ENCODE assay signal across 10 cellular contexts in the genomic region with DNA sequence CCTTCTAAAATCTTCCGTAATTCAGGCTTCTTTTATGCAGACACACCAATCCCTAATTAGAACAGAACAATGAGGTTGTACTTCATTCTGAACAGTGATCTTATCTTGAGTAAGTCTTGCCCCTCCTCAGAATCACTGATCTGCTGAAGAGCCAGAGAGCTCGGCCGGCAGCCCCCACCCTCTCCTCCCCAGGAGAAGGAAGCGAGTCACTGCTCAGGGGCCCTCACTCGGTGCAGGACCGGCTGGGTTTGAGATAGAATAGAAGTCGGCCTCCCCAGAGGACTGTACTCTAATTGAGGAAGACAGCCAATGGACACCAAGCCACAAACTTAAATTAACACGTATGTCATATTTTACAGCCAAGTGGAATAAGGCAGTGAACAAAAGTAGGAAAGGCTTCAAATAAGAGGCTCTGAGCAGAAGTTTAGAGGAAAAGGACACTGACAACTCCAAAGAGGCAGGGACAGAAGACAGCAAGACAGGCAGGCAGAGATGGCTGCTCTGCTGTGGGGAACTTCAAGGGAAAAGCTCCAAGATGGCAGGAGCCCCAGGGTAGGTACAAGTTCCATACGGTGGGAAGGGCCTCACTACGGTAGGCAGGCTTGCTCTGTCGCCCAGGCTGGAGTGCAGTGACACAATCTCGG. TPM values are rescaled to one million over a fixed set of nuclear protein-coding genes. Genes with fewer than 3 reads are reported as not detected.
DNase-seq lines count a peak whose midpoint lies in the region; ATAC-seq and TF ChIP-seq lines count a peak whose summit lies in the region.
"Had no signal": no experiment of that assay in that cellular context is flagged by ENCODE, and none has a peak within 500 bp of the region (broad histone marks: within the 10 kb centered on the region; RNA-seq: fewer than 3 reads in every experiment).

No MANE protein-coding gene starts in this region.

- TF ChIP-seq EP300 in upper lobe of left lung (IDR thresholded peaks at IDR 0.05) = no peak

- intact Hi-C loops in right cardiac atrium (cut with DNase I) = no loop called here

- no peak for TF ChIP-seq POLR2A in upper lobe of left lung (IDR thresholded peaks at IDR 0.05)

- ATAC-seq in right cardiac atrium = peak; percentile 47 to 78
- peak in 1 of 2 donors; percentile 56 for ATAC-seq in upper lobe of left lung (ENCODE audit: low FRiP score in 2 of 2)
- ATAC-seq in activated CD8-positive, alpha-beta memory T cell treated with anti-CD3 and anti-CD28 coated beads, Interleukin-2, amount 10 ng/mL, durations not matched to agents 7 days and 5 days = no peak
- ATAC-seq in GM21529 (IDR thresholded peaks at IDR 0.05; ENCODE audit: unreplicated experiment) = no peak
- no peak for ATAC-seq in HG03097 (IDR thresholded peaks at IDR 0.05; ENCODE audit: low FRiP score, unreplicated experiment)

- H3K4me1 ChIP-seq in right cardiac atrium (ENCODE audit: control insufficient read depth, insufficient read depth, low read length) (peaks cover 34% of the 10 kb centered on the region), upper lobe of left lung (peaks cover 60 to 94% (median 79%) of the 10 kb centered on the region in 4 donors)

- no peaks in the 10 kb centered on the region for H3K36me3 ChIP-seq in upper lobe of left lung

- WGBS in right cardiac atrium = 29% methylated on average over 12 of the region's 12 CpGs
- WGBS in upper lobe of left lung, 2 donors = 42 to 45% methylated on average over 12 of the region's 12 CpGs

- no peak for TF ChIP-seq CTCF in upper lobe of left lung (IDR thresholded peaks at IDR 0.05)

- peaks cover 29% of the 10 kb centered on the region for H3K4me1 Mint-ChIP-seq in activated CD8-positive, alpha-beta memory T cell treated with anti-CD3 and anti-CD28 coated beads, Interleukin-2, amount 10 ng/mL, durations not matched to agents 7 days and 5 days

- CTCF ChIA-PET in activated CD8-positive, alpha-beta memory T cell treated with anti-CD3 and anti-CD28 coated beads, Interleukin-2, amount 10 ng/mL, durations not matched to agents 7 days and 5 days (lab: Charles Lee) = interaction anchor here (0.6 to 0.8 kb wide), 3 partner anchors 16 to 248 kb away, joined by 3 read pairs; no protein-coding TSS in a partner anchor

- H3K27ac ChIP-seq in right cardiac atrium (ENCODE audit: low read length) = no peak overlapping the region
- H3K27ac ChIP-seq in upper lobe of left lung = peak overlapping the region; percentile 12 to 65 (median 46)

- DNase-seq in stimulated activated CD4-positive, alpha-beta T cell treated with anti-CD3 and anti-CD28 coated beads, Interleukin-1b, Interleukin-23, amount 100 ng/mL, for 48 hours = peak; percentile 18
- DNase-seq in stimulated activated CD4-positive, alpha-beta T cell treated with anti-CD3 and anti-CD28 coated beads, Interleukin-4, amount 100 ng/mL, for 24 hours = no peak
- DNase-seq in SKM-1 treated with dmso at 0.1 percent for 144 hours (lab: John Stamatoyannopoulos, UW; ENCODE audit: unreplicated experiment) (peak; percentile 64), right cardiac atrium (peak in 2 of 3 donors; percentile 70 to 71), upper lobe of left lung (peak in 1 of 2 donors; percentile 49)
- no peak for DNase-seq in activated CD8-positive, alpha-beta memory T cell treated with anti-CD3 and anti-CD28 coated beads, Interleukin-2, amount 10 ng/mL, durations not matched to agents 7 days and 5 days
- DNase-seq: NK-92 treated with Interleukin-12 subunit alpha and Interleukin-12 subunit beta, amount 100 ng/mL, for 24 hours had no signal

- H3K27me3 ChIP-seq in right cardiac atrium (ENCODE audit: control insufficient read depth, insufficient read depth) (no peaks in the 10 kb centered on the region), upper lobe of left lung (no peaks in the 10 kb centered on the region)

- peaks cover 7% of the 10 kb centered on the region for H3K36me3 Mint-ChIP-seq in activated CD8-positive, alpha-beta memory T cell treated with anti-CD3 and anti-CD28 coated beads, Interleukin-2, amount 10 ng/mL, durations not matched to agents 7 days and 5 days

- H3K27ac Mint-ChIP-seq in activated CD8-positive, alpha-beta memory T cell treated with anti-CD3 and anti-CD28 coated beads, Interleukin-2, amount 10 ng/mL, durations not matched to agents 7 days and 5 days = no peak overlapping the region
- H3K27ac Mint-ChIP-seq: activated T-helper 2 cell treated with anti-CD3 and anti-CD28 coated beads, Interferon-gamma antibody, Interleukin-2, Interleukin-4, amounts not matched to agents 10 μg/mL and 5 μg/mL and 100 μg/mL, durations not matched to agents 14 hours and 24 hours and 36 hours had no signal

- no peaks in the 10 kb centered on the region for H3K9me3 Mint-ChIP-seq in activated CD8-positive, alpha-beta memory T cell treated with anti-CD3 and anti-CD28 coated beads, Interleukin-2, amount 10 ng/mL, durations not matched to agents 7 days and 5 days (ENCODE audit: low read depth)
- H3K9me3 Mint-ChIP-seq: activated T-helper 2 cell treated with anti-CD3 and anti-CD28 coated beads, Interferon-gamma antibody, Interleukin-2, Interleukin-4, amounts not matched to agents 10 μg/mL and 5 μg/mL and 100 μg/mL, durations not matched to agents 14 hours and 24 hours and 36 hours had no signal

- H3K9me3 ChIP-seq in right cardiac atrium (ENCODE audit: control insufficient read depth, low read length) = no peaks in the 10 kb centered on the region
- H3K9me3 ChIP-seq in upper lobe of left lung = no peaks in the 10 kb centered on the region

- H3K4me3 ChIP-seq in right cardiac atrium (ENCODE audit: low read length) = no peak overlapping the region
- no peak overlapping the region for H3K4me3 ChIP-seq in upper lobe of left lung

- no peak overlapping the region for H3K4me3 Mint-ChIP-seq in activated CD8-positive, alpha-beta memory T cell treated with anti-CD3 and anti-CD28 coated beads, Interleukin-2, amount 10 ng/mL, durations not matched to agents 7 days and 5 days

- H3K27me3 Mint-ChIP-seq in activated CD8-positive, alpha-beta memory T cell treated with anti-CD3 and anti-CD28 coated beads, Interleukin-2, amount 10 ng/mL, durations not matched to agents 7 days and 5 days = no peaks in the 10 kb centered on the region

RNA-seq across cellular contexts. Expression of gene CREBBP, which starts 18.6 kb away (rescaled TPM):
- total RNA-seq in right cardiac atrium (10 to 100 TPM; 37.0 to 46.4 (median 42.1) TPM), upper lobe of left lung (100 to 1,000 TPM in 3 of 6 donors, 10 to 100 TPM in 3; 54.1 to 175 (median 99.2) TPM)
- polyA plus RNA-seq in right cardiac atrium = 19.0 TPM
- 10 to 100 TPM; 49.2 to 53.2 TPM for total RNA-seq in activated CD8-positive, alpha-beta memory T cell treated with anti-CD3 and anti-CD28 coated beads, Interleukin-2, amount 10 ng/mL, durations not matched to agents 7 days and 5 days

Comparison
In these comparisons a context has a peak if more than half of its experiments do, and no peak if none do; other contexts are left out.
1. DNase-seq: peak in stimulated activated CD4-positive, alpha-beta T cell treated with anti-CD3 and anti-CD28 coated beads, Interleukin-1b, Interleukin-23, amount 100 ng/mL, for 48 hours (single experiment), SKM-1 treated with dmso at 0.1 percent for 144 hours (single experiment) and right cardiac atrium (2 of 3); none in stimulated activated CD4-positive, alpha-beta T cell treated with anti-CD3 and anti-CD28 coated beads, Interleukin-4, amount 100 ng/mL, for 24 hours (single experiment) and activated CD8-positive, alpha-beta memory T cell treated with anti-CD3 and anti-CD28 coated beads, Interleukin-2, amount 10 ng/mL, durations not matched to agents 7 days and 5 days (single experiment).
2. ATAC-seq: peak in right cardiac atrium (2 of 2); none in activated CD8-positive, alpha-beta memory T cell treated with anti-CD3 and anti-CD28 coated beads, Interleukin-2, amount 10 ng/mL, durations not matched to agents 7 days and 5 days (single experiment), GM21529 (single experiment) and HG03097 (single experiment).